In the genomic region with DNA sequence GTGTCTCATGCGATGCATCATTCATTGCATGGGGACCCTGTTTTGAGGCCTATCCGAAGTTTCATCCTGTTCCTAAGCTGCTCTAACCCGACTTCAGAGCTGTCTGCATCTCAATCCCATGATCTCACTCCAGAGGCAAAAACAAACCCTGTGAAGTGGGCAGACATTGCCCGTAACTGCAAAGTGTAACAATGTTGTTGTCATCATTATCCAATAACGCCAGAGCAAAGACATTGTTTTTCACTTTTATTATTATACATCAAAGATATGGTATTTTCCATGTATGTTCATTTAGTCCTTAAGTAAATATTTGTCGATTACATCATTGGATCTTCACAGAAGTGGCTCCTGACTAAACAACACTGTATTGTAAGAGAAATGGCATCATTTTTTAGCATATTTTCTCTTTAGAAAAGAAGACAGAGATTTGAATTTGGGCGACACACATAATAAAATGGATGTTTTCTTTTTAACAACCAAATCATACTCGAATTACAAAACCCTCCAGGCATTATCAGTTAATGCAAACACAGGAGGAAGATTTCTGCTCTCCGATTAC, we compare ENCODE assay signal across 1 cellular context.
A peak's percentile ranks its signal among the peaks of the same experiment; 100 is the strongest.
TF ChIP-seq lines count a peak whose summit lies in the region.

No MANE protein-coding gene starts in this region.

TF ChIP-seq in HEK293, 187 proteins besides CTCF, POLR2A, EP300 and RAD21 (continued from another document and continues in another):
- TF ChIP-seq, protein P1, sequence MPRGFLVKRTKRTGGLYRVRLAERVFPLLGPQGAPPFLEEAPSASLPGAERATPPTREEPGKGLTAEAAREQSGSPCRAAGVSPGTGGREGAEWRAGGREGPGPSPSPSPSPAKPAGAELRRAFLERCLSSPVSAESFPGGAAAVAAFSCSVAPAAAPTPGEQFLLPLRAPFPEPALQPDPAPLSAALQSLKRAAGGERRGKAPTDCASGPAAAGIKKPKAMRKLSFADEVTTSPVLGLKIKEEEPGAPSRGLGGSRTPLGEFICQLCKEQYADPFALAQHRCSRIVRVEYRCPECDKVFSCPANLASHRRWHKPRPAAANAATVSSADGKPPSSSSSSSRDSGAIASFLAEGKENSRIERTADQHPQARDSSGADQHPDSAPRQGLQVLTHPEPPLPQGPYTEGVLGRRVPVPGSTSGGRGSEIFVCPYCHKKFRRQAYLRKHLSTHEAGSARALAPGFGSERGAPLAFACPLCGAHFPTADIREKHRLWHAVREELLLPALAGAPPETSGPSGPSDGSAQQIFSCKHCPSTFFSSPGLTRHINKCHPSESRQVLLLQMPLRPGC (tag by site-specific recombination; IDR thresholded peaks at IDR 0.05): peak; percentile 76
- TF ChIP-seq ZNF558 (tag by site-specific recombination; IDR thresholded peaks at IDR 0.05) (peak; percentile 45; the same call in 1 of the 2 replicates), ZNF37A (tag by site-specific recombination; IDR thresholded peaks at IDR 0.05) (no peak), ZEB2 (tag by site-specific recombination; IDR thresholded peaks at IDR 0.05) (peak; percentile 33; the same call in 1 of the 2 replicates), ZNF121 (tag by site-specific recombination; IDR thresholded peaks at IDR 0.05) (no peak), SETDB1 (IDR thresholded peaks at IDR 0.05; ENCODE audit: insufficient read length, low read length) (no peak), ZSCAN23 (tag by site-specific recombination; IDR thresholded peaks at IDR 0.05) (no peak), ZBTB48 (tag by site-specific recombination; IDR thresholded peaks at IDR 0.05) (no peak), ZNF366 (tag by site-specific recombination; conservative IDR thresholded peaks at IDR 0.05) (peak; percentile 81), ZNF792 (tag by site-specific recombination; IDR thresholded peaks at IDR 0.05) (no peak), KLF16 (tag by site-specific recombination; IDR thresholded peaks at IDR 0.05) (no peak), ZNF423 (tag by site-specific recombination; IDR thresholded peaks at IDR 0.05) (no peak), HOXC10 (CRISPR knock-in tag; IDR thresholded peaks at IDR 0.05) (no peak), MZF1 (tag by site-specific recombination; IDR thresholded peaks at IDR 0.05; ENCODE audit: borderline replicate concordance) (no peak), ZNF426 (tag by site-specific recombination; IDR thresholded peaks at IDR 0.05) (no peak), ZNF302 (tag by site-specific recombination; IDR thresholded peaks at IDR 0.05; ENCODE audit: low read depth) (no peak), SP7 (tag by site-specific recombination; IDR thresholded peaks at IDR 0.05) (peak; percentile 63), ZNF274 (IDR thresholded peaks at IDR 0.05; ENCODE audit: low read length) (no peak), ZNF274 (tag by site-specific recombination; IDR thresholded peaks at IDR 0.05; ENCODE audit: borderline replicate concordance) (no peak), ZNF768 (tag by site-specific recombination; IDR thresholded peaks at IDR 0.05) (no peak), ZNF701 (tag by site-specific recombination; IDR thresholded peaks at IDR 0.05) (no peak), ZBTB17 (tag by site-specific recombination; IDR thresholded peaks at IDR 0.05) (peak; percentile 57; the same call in 1 of the 2 replicates), GFI1B (tag by site-specific recombination; IDR thresholded peaks at IDR 0.05) (peak; percentile 88), MYNN (tag by site-specific recombination; IDR thresholded peaks at IDR 0.05; ENCODE audit: borderline replicate concordance) (no peak), ZNF266 (tag by site-specific recombination; IDR thresholded peaks at IDR 0.05; ENCODE audit: low read depth) (no peak), ZNF2 (tag by site-specific recombination; IDR thresholded peaks at IDR 0.05) (no peak), ZNF146 (tag by site-specific recombination; IDR thresholded peaks at IDR 0.05) (no peak), ZNF174 (tag by site-specific recombination; IDR thresholded peaks at IDR 0.05) (no peak), ZNF555 (tag by site-specific recombination; conservative IDR thresholded peaks at IDR 0.05) (no peak), ZNF19 (tag by site-specific recombination; IDR thresholded peaks at IDR 0.05; ENCODE audit: low read depth) (no peak), ZNF843 (tag by site-specific recombination; IDR thresholded peaks at IDR 0.05) (peak; percentile 58), RBAK (tag by site-specific recombination; IDR thresholded peaks at IDR 0.05) (no peak), SP3 (tag by site-specific recombination; IDR thresholded peaks at IDR 0.05) (no peak), ZNF658 (tag by site-specific recombination; IDR thresholded peaks at IDR 0.05) (no peak)
- TF ChIP-seq, protein P2, sequence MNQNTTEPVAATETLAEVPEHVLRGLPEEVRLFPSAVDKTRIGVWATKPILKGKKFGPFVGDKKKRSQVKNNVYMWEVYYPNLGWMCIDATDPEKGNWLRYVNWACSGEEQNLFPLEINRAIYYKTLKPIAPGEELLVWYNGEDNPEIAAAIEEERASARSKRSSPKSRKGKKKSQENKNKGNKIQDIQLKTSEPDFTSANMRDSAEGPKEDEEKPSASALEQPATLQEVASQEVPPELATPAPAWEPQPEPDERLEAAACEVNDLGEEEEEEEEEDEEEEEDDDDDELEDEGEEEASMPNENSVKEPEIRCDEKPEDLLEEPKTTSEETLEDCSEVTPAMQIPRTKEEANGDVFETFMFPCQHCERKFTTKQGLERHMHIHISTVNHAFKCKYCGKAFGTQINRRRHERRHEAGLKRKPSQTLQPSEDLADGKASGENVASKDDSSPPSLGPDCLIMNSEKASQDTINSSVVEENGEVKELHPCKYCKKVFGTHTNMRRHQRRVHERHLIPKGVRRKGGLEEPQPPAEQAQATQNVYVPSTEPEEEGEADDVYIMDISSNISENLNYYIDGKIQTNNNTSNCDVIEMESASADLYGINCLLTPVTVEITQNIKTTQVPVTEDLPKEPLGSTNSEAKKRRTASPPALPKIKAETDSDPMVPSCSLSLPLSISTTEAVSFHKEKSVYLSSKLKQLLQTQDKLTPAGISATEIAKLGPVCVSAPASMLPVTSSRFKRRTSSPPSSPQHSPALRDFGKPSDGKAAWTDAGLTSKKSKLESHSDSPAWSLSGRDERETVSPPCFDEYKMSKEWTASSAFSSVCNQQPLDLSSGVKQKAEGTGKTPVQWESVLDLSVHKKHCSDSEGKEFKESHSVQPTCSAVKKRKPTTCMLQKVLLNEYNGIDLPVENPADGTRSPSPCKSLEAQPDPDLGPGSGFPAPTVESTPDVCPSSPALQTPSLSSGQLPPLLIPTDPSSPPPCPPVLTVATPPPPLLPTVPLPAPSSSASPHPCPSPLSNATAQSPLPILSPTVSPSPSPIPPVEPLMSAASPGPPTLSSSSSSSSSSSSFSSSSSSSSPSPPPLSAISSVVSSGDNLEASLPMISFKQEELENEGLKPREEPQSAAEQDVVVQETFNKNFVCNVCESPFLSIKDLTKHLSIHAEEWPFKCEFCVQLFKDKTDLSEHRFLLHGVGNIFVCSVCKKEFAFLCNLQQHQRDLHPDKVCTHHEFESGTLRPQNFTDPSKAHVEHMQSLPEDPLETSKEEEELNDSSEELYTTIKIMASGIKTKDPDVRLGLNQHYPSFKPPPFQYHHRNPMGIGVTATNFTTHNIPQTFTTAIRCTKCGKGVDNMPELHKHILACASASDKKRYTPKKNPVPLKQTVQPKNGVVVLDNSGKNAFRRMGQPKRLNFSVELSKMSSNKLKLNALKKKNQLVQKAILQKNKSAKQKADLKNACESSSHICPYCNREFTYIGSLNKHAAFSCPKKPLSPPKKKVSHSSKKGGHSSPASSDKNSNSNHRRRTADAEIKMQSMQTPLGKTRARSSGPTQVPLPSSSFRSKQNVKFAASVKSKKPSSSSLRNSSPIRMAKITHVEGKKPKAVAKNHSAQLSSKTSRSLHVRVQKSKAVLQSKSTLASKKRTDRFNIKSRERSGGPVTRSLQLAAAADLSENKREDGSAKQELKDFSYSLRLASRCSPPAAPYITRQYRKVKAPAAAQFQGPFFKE (tag by site-specific recombination; IDR thresholded peaks at IDR 0.05; ENCODE audit: borderline replicate concordance): no peak
- TF ChIP-seq, protein P3, sequence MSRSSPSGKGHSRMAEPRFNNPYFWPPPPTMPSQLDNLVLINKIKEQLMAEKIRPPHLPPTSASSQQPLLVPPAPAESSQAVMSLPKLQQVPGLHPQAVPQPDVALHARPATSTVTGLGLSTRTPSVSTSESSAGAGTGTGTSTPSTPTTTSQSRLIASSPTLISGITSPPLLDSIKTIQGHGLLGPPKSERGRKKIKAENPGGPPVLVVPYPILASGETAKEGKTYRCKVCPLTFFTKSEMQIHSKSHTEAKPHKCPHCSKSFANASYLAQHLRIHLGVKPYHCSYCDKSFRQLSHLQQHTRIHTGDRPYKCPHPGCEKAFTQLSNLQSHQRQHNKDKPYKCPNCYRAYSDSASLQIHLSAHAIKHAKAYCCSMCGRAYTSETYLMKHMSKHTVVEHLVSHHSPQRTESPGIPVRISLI (tag by site-specific recombination; IDR thresholded peaks at IDR 0.05): peak; percentile 91
- TF ChIP-seq, protein P4, sequence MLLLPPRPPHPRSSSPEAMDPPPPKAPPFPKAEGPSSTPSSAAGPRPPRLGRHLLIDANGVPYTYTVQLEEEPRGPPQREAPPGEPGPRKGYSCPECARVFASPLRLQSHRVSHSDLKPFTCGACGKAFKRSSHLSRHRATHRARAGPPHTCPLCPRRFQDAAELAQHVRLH (tag by site-specific recombination; IDR thresholded peaks at IDR 0.05): no peak
- TF ChIP-seq, protein P5, sequence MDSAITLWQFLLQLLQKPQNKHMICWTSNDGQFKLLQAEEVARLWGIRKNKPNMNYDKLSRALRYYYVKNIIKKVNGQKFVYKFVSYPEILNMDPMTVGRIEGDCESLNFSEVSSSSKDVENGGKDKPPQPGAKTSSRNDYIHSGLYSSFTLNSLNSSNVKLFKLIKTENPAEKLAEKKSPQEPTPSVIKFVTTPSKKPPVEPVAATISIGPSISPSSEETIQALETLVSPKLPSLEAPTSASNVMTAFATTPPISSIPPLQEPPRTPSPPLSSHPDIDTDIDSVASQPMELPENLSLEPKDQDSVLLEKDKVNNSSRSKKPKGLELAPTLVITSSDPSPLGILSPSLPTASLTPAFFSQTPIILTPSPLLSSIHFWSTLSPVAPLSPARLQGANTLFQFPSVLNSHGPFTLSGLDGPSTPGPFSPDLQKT (IDR thresholded peaks at IDR 0.05; ENCODE audit: borderline replicate concordance, low read depth, low read length): no peak
- TF ChIP-seq, protein P6, sequence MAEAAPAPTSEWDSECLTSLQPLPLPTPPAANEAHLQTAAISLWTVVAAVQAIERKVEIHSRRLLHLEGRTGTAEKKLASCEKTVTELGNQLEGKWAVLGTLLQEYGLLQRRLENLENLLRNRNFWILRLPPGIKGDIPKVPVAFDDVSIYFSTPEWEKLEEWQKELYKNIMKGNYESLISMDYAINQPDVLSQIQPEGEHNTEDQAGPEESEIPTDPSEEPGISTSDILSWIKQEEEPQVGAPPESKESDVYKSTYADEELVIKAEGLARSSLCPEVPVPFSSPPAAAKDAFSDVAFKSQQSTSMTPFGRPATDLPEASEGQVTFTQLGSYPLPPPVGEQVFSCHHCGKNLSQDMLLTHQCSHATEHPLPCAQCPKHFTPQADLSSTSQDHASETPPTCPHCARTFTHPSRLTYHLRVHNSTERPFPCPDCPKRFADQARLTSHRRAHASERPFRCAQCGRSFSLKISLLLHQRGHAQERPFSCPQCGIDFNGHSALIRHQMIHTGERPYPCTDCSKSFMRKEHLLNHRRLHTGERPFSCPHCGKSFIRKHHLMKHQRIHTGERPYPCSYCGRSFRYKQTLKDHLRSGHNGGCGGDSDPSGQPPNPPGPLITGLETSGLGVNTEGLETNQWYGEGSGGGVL (tag by site-specific recombination; IDR thresholded peaks at IDR 0.05): no peak
- TF ChIP-seq, protein P7, sequence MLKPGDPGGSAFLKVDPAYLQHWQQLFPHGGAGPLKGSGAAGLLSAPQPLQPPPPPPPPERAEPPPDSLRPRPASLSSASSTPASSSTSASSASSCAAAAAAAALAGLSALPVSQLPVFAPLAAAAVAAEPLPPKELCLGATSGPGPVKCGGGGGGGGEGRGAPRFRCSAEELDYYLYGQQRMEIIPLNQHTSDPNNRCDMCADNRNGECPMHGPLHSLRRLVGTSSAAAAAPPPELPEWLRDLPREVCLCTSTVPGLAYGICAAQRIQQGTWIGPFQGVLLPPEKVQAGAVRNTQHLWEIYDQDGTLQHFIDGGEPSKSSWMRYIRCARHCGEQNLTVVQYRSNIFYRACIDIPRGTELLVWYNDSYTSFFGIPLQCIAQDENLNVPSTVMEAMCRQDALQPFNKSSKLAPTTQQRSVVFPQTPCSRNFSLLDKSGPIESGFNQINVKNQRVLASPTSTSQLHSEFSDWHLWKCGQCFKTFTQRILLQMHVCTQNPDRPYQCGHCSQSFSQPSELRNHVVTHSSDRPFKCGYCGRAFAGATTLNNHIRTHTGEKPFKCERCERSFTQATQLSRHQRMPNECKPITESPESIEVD (tag by site-specific recombination; IDR thresholded peaks at IDR 0.05): peak; percentile 91
- TF ChIP-seq, protein P8, sequence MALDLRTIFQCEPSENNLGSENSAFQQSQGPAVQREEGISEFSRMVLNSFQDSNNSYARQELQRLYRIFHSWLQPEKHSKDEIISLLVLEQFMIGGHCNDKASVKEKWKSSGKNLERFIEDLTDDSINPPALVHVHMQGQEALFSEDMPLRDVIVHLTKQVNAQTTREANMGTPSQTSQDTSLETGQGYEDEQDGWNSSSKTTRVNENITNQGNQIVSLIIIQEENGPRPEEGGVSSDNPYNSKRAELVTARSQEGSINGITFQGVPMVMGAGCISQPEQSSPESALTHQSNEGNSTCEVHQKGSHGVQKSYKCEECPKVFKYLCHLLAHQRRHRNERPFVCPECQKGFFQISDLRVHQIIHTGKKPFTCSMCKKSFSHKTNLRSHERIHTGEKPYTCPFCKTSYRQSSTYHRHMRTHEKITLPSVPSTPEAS (tag by site-specific recombination; IDR thresholded peaks at IDR 0.05): no peak
- TF ChIP-seq, protein P9, sequence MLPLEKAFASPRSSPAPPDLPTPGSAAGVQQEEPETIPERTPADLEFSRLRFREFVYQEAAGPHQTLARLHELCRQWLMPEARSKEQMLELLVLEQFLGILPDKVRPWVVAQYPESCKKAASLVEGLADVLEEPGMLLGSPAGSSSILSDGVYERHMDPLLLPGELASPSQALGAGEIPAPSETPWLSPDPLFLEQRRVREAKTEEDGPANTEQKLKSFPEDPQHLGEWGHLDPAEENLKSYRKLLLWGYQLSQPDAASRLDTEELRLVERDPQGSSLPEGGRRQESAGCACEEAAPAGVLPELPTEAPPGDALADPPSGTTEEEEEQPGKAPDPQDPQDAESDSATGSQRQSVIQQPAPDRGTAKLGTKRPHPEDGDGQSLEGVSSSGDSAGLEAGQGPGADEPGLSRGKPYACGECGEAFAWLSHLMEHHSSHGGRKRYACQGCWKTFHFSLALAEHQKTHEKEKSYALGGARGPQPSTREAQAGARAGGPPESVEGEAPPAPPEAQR (tag by site-specific recombination; IDR thresholded peaks at IDR 0.05): no peak
